Comparison of ENCODE assay signal across 27 cellular contexts in the genomic region with DNA sequence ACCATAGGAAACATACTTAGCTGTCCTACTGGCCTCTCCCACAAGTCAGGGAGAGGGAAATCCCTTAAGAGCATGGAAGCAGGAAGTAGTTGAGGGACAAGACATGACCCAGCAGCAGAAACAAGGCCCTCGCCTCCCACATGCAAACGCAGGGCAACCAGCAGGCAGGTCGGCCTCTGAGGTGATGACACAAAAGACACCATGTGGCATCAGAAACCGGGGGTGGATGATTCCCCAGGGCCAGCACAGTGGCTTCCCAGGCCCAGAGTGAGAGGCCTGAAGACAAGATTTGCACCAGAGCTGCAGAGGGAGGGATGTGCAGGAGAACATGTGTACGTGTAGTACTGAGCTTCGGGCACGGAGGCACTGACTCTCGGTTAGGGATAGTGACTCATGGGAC. TPM values are rescaled to one million over a fixed set of nuclear protein-coding genes. Genes with fewer than 3 reads are reported as not detected.
DNase-seq lines count a peak whose midpoint lies in the region; ATAC-seq, FAIRE-seq and TF ChIP-seq lines count a peak whose summit lies in the region.
"Had no signal": no experiment of that assay in that cellular context is flagged by ENCODE, and none has a peak within 500 bp of the region (broad histone marks: within the 10 kb centered on the region; RNA-seq: fewer than 3 reads in every experiment).

No MANE protein-coding gene starts in this region.

- H3K4me1 Mint-ChIP-seq in activated T-cell treated with anti-CD3 and anti-CD28 coated beads, Interleukin-2, amount 50 U/mL, for 72 hours (ENCODE audit: low read depth): peaks cover 69% of the 10 kb centered on the region
- H3K4me1 Mint-ChIP-seq: WTC11 had no signal

- H3K4me2 ChIP-seq in HepG2 (ENCODE audit: low read depth, low read length): no peak overlapping the region
- H3K4me2 ChIP-seq: GM23338 had no signal

- no peaks in the 10 kb centered on the region for H3K4me1 ChIP-seq in HepG2 (ENCODE audit: insufficient read depth, low read length)
- H3K4me1 ChIP-seq: body of pancreas, right lobe of liver, upper lobe of left lung had no signal

- peak overlapping the region; percentile 7 to 21 for H3K4me3 Mint-ChIP-seq in activated T-cell treated with anti-CD3 and anti-CD28 coated beads, Interleukin-2, amount 50 U/mL, for 72 hours
- H3K4me3 Mint-ChIP-seq: GM23338, HFFc6, neural crest cell, WTC11 had no signal

- TF ChIP-seq RAD21 in HepG2 (CRISPR knock-in tag; IDR thresholded peaks at IDR 0.05): no peak

- H3K27ac Mint-ChIP-seq in activated T-cell treated with anti-CD3 and anti-CD28 coated beads, Interleukin-2, amount 50 U/mL, for 72 hours: peak overlapping the region; percentile 79
- H3K27ac Mint-ChIP-seq: GM23338, HFFc6 had no signal

- no peaks in the 10 kb centered on the region for H3K36me3 Mint-ChIP-seq in activated T-cell treated with anti-CD3 and anti-CD28 coated beads, Interleukin-2, amount 50 U/mL, for 72 hours (ENCODE audit: insufficient read depth in 2 of 2)

- H3K9ac ChIP-seq in HepG2 (ENCODE audit: insufficient read depth, low read depth, low read length): no peak overlapping the region

- CTCF ChIA-PET in HepG2 (lab: Yijun Ruan, JAX; ENCODE audit: low intra/inter-chr PET ratio, low total read pairs): no interaction called here

- no peaks in the 10 kb centered on the region for H3K27me3 ChIP-seq in HepG2 (ENCODE audit: control insufficient read depth in 1 of 2, insufficient read depth in 2 of 2, low read length in 2 of 2)
- H3K27me3 ChIP-seq: body of pancreas, dorsolateral prefrontal cortex, gastroesophageal sphincter, right lobe of liver, upper lobe of left lung had no signal

- TF ChIP-seq POLR2A in HepG2 (IDR thresholded peaks at IDR 0.05; ENCODE audit: insufficient read depth in 1 of 2, low read depth in 2 of 2, low read length in 2 of 2): no peak

- no peaks in the 10 kb centered on the region for H3K36me3 ChIP-seq in HepG2 (replicated peaks in 1 of 2; ENCODE audit: control insufficient read depth in 1 of 2, insufficient read depth in 2 of 2, low read length in 2 of 2)
- H3K36me3 ChIP-seq: right lobe of liver had no signal

- FAIRE-seq in HepG2 (lab: Jason Lieb, UNC): no peak

- no peaks in the 10 kb centered on the region for H3K27me3 Mint-ChIP-seq in activated T-cell treated with anti-CD3 and anti-CD28 coated beads, Interleukin-2, amount 50 U/mL, for 72 hours (ENCODE audit: low read depth)
- H3K27me3 Mint-ChIP-seq: progenitor cell of endocrine pancreas had no signal

- DNase-seq in activated CD8-positive, alpha-beta memory T cell treated with anti-CD3 and anti-CD28 coated beads, Interleukin-2, amount 50 U/mL, for 48 hours: peak; percentile 64
- no peak for DNase-seq in activated CD8-positive, alpha-beta memory T cell treated with anti-CD3 and anti-CD28 coated beads, Interleukin-2, amount 50 U/mL, for 4 hours
- DNase-seq in activated T-cell treated with anti-CD3 and anti-CD28 coated beads, Interleukin-2, amount 50 U/mL, for 72 hours: peak; percentile 55 to 63
- DNase-seq in stimulated activated CD8-positive, alpha-beta memory T cell treated with anti-CD3 and anti-CD28 coated beads, Interleukin-4, amount 100 ng/mL, for 48 hours: peak; percentile 64
- DNase-seq in HepG2 (ENCODE audit: low spot score) (no peak), NCI-H1930 (lab: John Stamatoyannopoulos, UW) (no peak)
- no peak for DNase-seq in NK-92 treated with Interleukin-12 subunit alpha and Interleukin-12 subunit beta, amount 100 ng/mL, for 24 hours (lab: John Stamatoyannopoulos, UW)
- DNase-seq: body of pancreas, DMS153, dorsolateral prefrontal cortex, HFFc6, hippocampal formation, left colon, mammary epithelial cell, NCI-H2029, NCI-H526 treated with DMSO at 0.1 percent for 48 hours, SHP77, T-helper 9 cell, upper lobe of left lung had no signal

- H3K27ac ChIP-seq in HepG2 (ENCODE audit: extremely low read length, insufficient read depth, low read length): no peak overlapping the region
- H3K27ac ChIP-seq: body of pancreas, gastroesophageal sphincter, right lobe of liver, upper lobe of left lung had no signal

- H2AFZ ChIP-seq in HepG2 (ENCODE audit: low read length): no peak overlapping the region
- H2AFZ ChIP-seq: GM23338 had no signal

- H3K9me3 ChIP-seq in HepG2 (ENCODE audit: low read length): no peaks in the 10 kb centered on the region
- H3K9me3 ChIP-seq: body of pancreas, gastroesophageal sphincter, right lobe of liver, upper lobe of left lung had no signal

- no peak for TF ChIP-seq CTCF in HepG2 (CRISPR knock-in tag; IDR thresholded peaks at IDR 0.05)

- POLR2A ChIA-PET in HepG2 (lab: Yijun Ruan, JAX): no interaction called here

- 89% methylated on average over 8 of the region's 8 CpGs for WGBS in HepG2 (ENCODE audit: low lambda C conversion rate)

- H3K79me2 ChIP-seq in HepG2 (ENCODE audit: insufficient read depth, low read length): no peaks in the 10 kb centered on the region

- ATAC-seq in HG02610 (IDR thresholded peaks at IDR 0.05; ENCODE audit: unreplicated experiment) (peak; percentile 63), HepG2 (no peak)
- peak; percentile 64 to 66 for ATAC-seq in activated T-cell treated with anti-CD3 and anti-CD28 coated beads, Interleukin-2, amount 50 U/mL, for 72 hours (replicated peaks in 1 of 2)
- ATAC-seq: body of pancreas, gastroesophageal sphincter, GM23338, left colon, Panc1, WTC11 had no signal

- H4K20me1 ChIP-seq in HepG2 (ENCODE audit: insufficient read depth, low read length): no peaks in the 10 kb centered on the region

- in situ Hi-C loops in HepG2 (cut with HindIII; ENCODE audit: extremely low pct_ligation_motif_present, low pct_unique_long_range_greater_than_20kb): no loop called here

- no peak overlapping the region for H3K4me3 ChIP-seq in HepG2 (replicated peaks in 1 of 3; ENCODE audit: insufficient read depth in 1 of 3, low read depth in 2 of 3, low read length in 3 of 3)
- H3K4me3 ChIP-seq: body of pancreas, dorsolateral prefrontal cortex, gastroesophageal sphincter, GM23338, right lobe of liver, upper lobe of left lung had no signal

- no peaks in the 10 kb centered on the region for H3K9me3 Mint-ChIP-seq in activated T-cell treated with anti-CD3 and anti-CD28 coated beads, Interleukin-2, amount 50 U/mL, for 72 hours
- H3K9me3 Mint-ChIP-seq: GM23338, HFFc6, neural crest cell, WTC11 had no signal

- intact Hi-C loops in HepG2 (cut with micrococcal nuclease; ENCODE audit: unreplicated experiment): no loop called here

- no peak for TF ChIP-seq EP300 in HepG2 (IDR thresholded peaks at IDR 0.05; ENCODE audit: low read depth in 2 of 2, low read length in 2 of 2)
- no peak for TF ChIP-seq EP300 in HepG2 (CRISPR knock-in tag; IDR thresholded peaks at IDR 0.05; ENCODE audit: borderline replicate concordance)

- no TSS peak for BruUV-seq in HepG2 (replicated peaks; lab: Mats Ljungman, UMichigan)

TF ChIP-seq in HepG2, 621 proteins besides CTCF, POLR2A, EP300 and RAD21:
- TF ChIP-seq KDM5B (CRISPR knock-in tag; IDR thresholded peaks at IDR 0.05; ENCODE audit: borderline replicate concordance) (no peak), ZNF883 (CRISPR knock-in tag; IDR thresholded peaks at IDR 0.05; ENCODE audit: not compliant biosample characterization) (no peak), ZNF674 (CRISPR knock-in tag; IDR thresholded peaks at IDR 0.05; ENCODE audit: low read depth) (no peak), ZNF333 (CRISPR knock-in tag; IDR thresholded peaks at IDR 0.05; ENCODE audit: borderline replicate concordance) (no peak), HNF4G (IDR thresholded peaks at IDR 0.05; ENCODE audit: borderline replicate concordance, low read depth, low read length) (no peak), HNF4G (CRISPR knock-in tag; IDR thresholded peaks at IDR 0.05; ENCODE audit: borderline replicate concordance, low read depth) (no peak)
- TF ChIP-seq, protein P1, sequence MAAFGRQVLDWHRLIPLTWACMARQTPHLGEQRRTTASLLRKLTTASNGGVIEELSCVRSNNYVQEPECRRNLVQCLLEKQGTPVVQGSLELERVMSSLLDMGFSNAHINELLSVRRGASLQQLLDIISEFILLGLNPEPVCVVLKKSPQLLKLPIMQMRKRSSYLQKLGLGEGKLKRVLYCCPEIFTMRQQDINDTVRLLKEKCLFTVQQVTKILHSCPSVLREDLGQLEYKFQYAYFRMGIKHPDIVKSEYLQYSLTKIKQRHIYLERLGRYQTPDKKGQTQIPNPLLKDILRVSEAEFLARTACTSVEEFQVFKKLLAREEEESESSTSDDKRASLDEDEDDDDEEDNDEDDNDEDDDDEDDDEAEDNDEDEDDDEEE (CRISPR knock-in tag; IDR thresholded peaks at IDR 0.05): no peak

RNA-seq across cellular contexts. Expression of a gene that starts 26.3 kb away (rescaled TPM):
- total RNA-seq in activated T-cell treated with anti-CD3 and anti-CD28 coated beads, Interleukin-2, amount 50 U/mL, for 72 hours: 10 to 100 TPM; 13.2 to 14.3 TPM
- 6.4 and 8.1 TPM in 2 replicates for total RNA-seq in HepG2 (2016; rRNA removed; fragmentation: Illumina TruSeq; extraction: Trizol)
- 3.5 and 4.5 TPM in 2 replicates for total RNA-seq in HepG2 (2016; cell fraction: cytosol; rRNA removed; fragmentation: Illumina TruSeq; extraction: Trizol; ENCODE audit: low read depth)
- 8.4 and 8.5 TPM in 2 replicates for total RNA-seq in HepG2 (2016; cell fraction: insoluble cytoplasmic fraction; rRNA removed; fragmentation: Illumina TruSeq; extraction: Trizol)
- 6.6 and 9.0 TPM in 2 replicates for total RNA-seq in HepG2 (2016; cell fraction: membrane; rRNA removed; fragmentation: Illumina TruSeq; extraction: Trizol)
- total RNA-seq in HepG2 (2016; cell fraction: nucleus; rRNA removed; fragmentation: Illumina TruSeq; extraction: Trizol): 13.1 and 13.2 TPM in 2 replicates
- polyA plus RNA-seq in HepG2 (2011; rRNA removed): 4.9 and 5.7 TPM in 2 replicates
- polyA plus RNA-seq in HepG2 (2011; cell fraction: cytosol; rRNA removed): 3.5 and 3.6 TPM in 2 replicates
- 6.9 and 7.8 TPM in 2 replicates for polyA plus RNA-seq in HepG2 (2011; cell fraction: nucleus; rRNA removed)
- polyA plus RNA-seq in HepG2 (2012): 5.2 and 6.5 TPM in 2 replicates
- polyA plus RNA-seq in HepG2 (2016; cell fraction: cytosol; fragmentation: Illumina TruSeq; extraction: Trizol; ENCODE audit: low read depth): 5.3 and 5.5 TPM in 2 replicates
- polyA plus RNA-seq in HepG2 (2016; cell fraction: insoluble cytoplasmic fraction; fragmentation: Illumina TruSeq; extraction: Trizol; ENCODE audit: low read depth): 7.7 and 8.6 TPM in 2 replicates
- 5.3 and 5.7 TPM in 2 replicates for polyA plus RNA-seq in HepG2 (2016; cell fraction: membrane; fragmentation: Illumina TruSeq; extraction: Trizol; ENCODE audit: low read depth)
- polyA plus RNA-seq in HepG2 (2016; cell fraction: nucleus; fragmentation: Illumina TruSeq; extraction: Trizol; ENCODE audit: insufficient read depth, low read depth): 15.5 and 16.4 TPM in 2 replicates
- polyA minus RNA-seq in HepG2 (2011; rRNA and poly(A)+ RNA removed; ENCODE audit: low replicate concordance): 5.3 and 8.0 TPM in 2 replicates
- 3.1 and 4.8 TPM in 2 replicates for polyA minus RNA-seq in HepG2 (2011; cell fraction: cytosol; rRNA and poly(A)+ RNA removed)
- polyA minus RNA-seq in HepG2 (2011; cell fraction: nucleus; rRNA and poly(A)+ RNA removed): 6.4 and 9.3 TPM in 2 replicates

Comparison
In these comparisons a context has a peak if more than half of its experiments do, and no peak if none do; other contexts are left out.
1. DNase-seq: peak in activated CD8-positive, alpha-beta memory T cell treated with anti-CD3 and anti-CD28 coated beads, Interleukin-2, amount 50 U/mL, for 48 hours (single experiment), activated T-cell treated with anti-CD3 and anti-CD28 coated beads, Interleukin-2, amount 50 U/mL, for 72 hours (2 of 2) and stimulated activated CD8-positive, alpha-beta memory T cell treated with anti-CD3 and anti-CD28 coated beads, Interleukin-4, amount 100 ng/mL, for 48 hours (single experiment); none in activated CD8-positive, alpha-beta memory T cell treated with anti-CD3 and anti-CD28 coated beads, Interleukin-2, amount 50 U/mL, for 4 hours (single experiment), HepG2 (single experiment), NK-92 treated with Interleukin-12 subunit alpha and Interleukin-12 subunit beta, amount 100 ng/mL, for 24 hours (single experiment) and NCI-H1930 (0 of 2).